ENCODE assay signal across 31 cellular contexts in genomic region chr6:106431405-106431804, GRCh38.
"Had no signal": no experiment of that assay in that cellular context is flagged by ENCODE, and none has a peak within 500 bp of the region (broad histone marks: within the 10 kb centered on the region; RNA-seq: fewer than 3 reads in every experiment).

No MANE protein-coding gene starts in this region.

- H3K4me1 Mint-ChIP-seq: activated CD4-positive, alpha-beta T cell treated with anti-CD3 and anti-CD28 coated beads for 36 hours; activated CD4-positive, alpha-beta T cell treated with anti-CD3 and anti-CD28 coated beads, Interleukin-2, amount 10 ng/mL, durations not matched to agents 24 days and 14 days; activated CD8-positive, alpha-beta memory T cell treated with anti-CD3 and anti-CD28 coated beads, Interleukin-2, amount 10 ng/mL, durations not matched to agents 7 days and 5 days; activated naive CD4-positive, alpha-beta T cell treated with anti-CD3 and anti-CD28 coated beads, Interleukin-2, amount 10 ng/mL, durations not matched to agents 7 days and 5 days; activated naive CD8-positive, alpha-beta T cell treated with anti-CD3 and anti-CD28 coated beads, Interleukin-2, amount 10 ng/mL, durations not matched to agents 7 days and 5 days; central memory CD8-positive, alpha-beta T cell; T-helper 17 cell had no signal

- FAIRE-seq: bronchial epithelial cell had no signal

- H3K4me1 ChIP-seq: ascending aorta, gastroesophageal sphincter, heart right ventricle had no signal

- ATAC-seq: activated CD4-positive, alpha-beta T cell treated with anti-CD3 and anti-CD28 coated beads for 36 hours; activated CD8-positive, alpha-beta memory T cell treated with anti-CD3 and anti-CD28 coated beads, Interleukin-2, amount 10 ng/mL, durations not matched to agents 7 days and 5 days; activated CD8-positive, alpha-beta T cell treated with anti-CD3 and anti-CD28 coated beads, Interleukin-2, amount 10 ng/mL, durations not matched to agents 7 days and 5 days; activated naive CD4-positive, alpha-beta T cell treated with anti-CD3 and anti-CD28 coated beads, Interleukin-2, amount 50 U/mL, for 72 hours; activated T-cell treated with anti-CD3 and anti-CD28 coated beads, Interleukin-2, amount 50 U/mL, for 72 hours; effector memory CD8-positive, alpha-beta T cell; gastroesophageal sphincter; heart right ventricle; T-helper 17 cell had no signal

- H3K27ac Mint-ChIP-seq: activated CD4-positive, alpha-beta memory T cell treated with anti-CD3 and anti-CD28 coated beads for 36 hours; activated CD4-positive, alpha-beta T cell treated with anti-CD3 and anti-CD28 coated beads for 36 hours; activated CD4-positive, alpha-beta T cell treated with anti-CD3 and anti-CD28 coated beads, Interleukin-2, amount 10 ng/mL, durations not matched to agents 24 days and 14 days; activated CD8-positive, alpha-beta memory T cell treated with anti-CD3 and anti-CD28 coated beads, Interleukin-2, amount 10 ng/mL, durations not matched to agents 7 days and 5 days; activated CD8-positive, alpha-beta T cell treated with anti-CD3 and anti-CD28 coated beads, Interleukin-2, amount 10 ng/mL, durations not matched to agents 7 days and 5 days; activated naive CD4-positive, alpha-beta T cell treated with anti-CD3 and anti-CD28 coated beads, Interleukin-2, amount 10 ng/mL, durations not matched to agents 7 days and 5 days; activated naive CD4-positive, alpha-beta T cell treated with anti-CD3 and anti-CD28 coated beads, Interleukin-2, amount 50 U/mL, for 72 hours; activated naive CD8-positive, alpha-beta T cell treated with anti-CD3 and anti-CD28 coated beads, Interleukin-2, amount 10 ng/mL, durations not matched to agents 7 days and 5 days; activated T-cell treated with anti-CD3 and anti-CD28 coated beads, Interleukin-2, amount 50 U/mL, for 24 hours; activated T-cell treated with anti-CD3 and anti-CD28 coated beads, Interleukin-2, amount 50 U/mL, for 72 hours; effector memory CD8-positive, alpha-beta T cell; T-helper 17 cell; T-helper 2 cell treated with Interferon-gamma antibody and Interleukin-4, amounts not matched to agents 5 μg/mL and 100 μg/mL, for 36 hours had no signal

- H3K9me3 Mint-ChIP-seq: activated CD4-positive, alpha-beta memory T cell treated with anti-CD3 and anti-CD28 coated beads for 36 hours; activated CD4-positive, alpha-beta T cell treated with anti-CD3 and anti-CD28 coated beads, Interleukin-2, amount 10 ng/mL, durations not matched to agents 24 days and 14 days; activated naive CD4-positive, alpha-beta T cell treated with anti-CD3 and anti-CD28 coated beads, Interleukin-2, amount 10 ng/mL, durations not matched to agents 7 days and 5 days; activated naive CD4-positive, alpha-beta T cell treated with anti-CD3 and anti-CD28 coated beads, Interleukin-2, amount 50 U/mL, for 72 hours; activated naive CD8-positive, alpha-beta T cell treated with anti-CD3 and anti-CD28 coated beads, Interleukin-2, amount 10 ng/mL, durations not matched to agents 7 days and 5 days; activated T-cell treated with anti-CD3 and anti-CD28 coated beads, Interleukin-2, amount 50 U/mL, for 24 hours; activated T-cell treated with anti-CD3 and anti-CD28 coated beads, Interleukin-2, amount 50 U/mL, for 72 hours; central memory CD8-positive, alpha-beta T cell; effector memory CD8-positive, alpha-beta T cell; T-helper 2 cell treated with Interferon-gamma antibody and Interleukin-4, amounts not matched to agents 5 μg/mL and 100 μg/mL, for 36 hours had no signal

- H3K4me2 ChIP-seq: hepatocyte had no signal

- H3K36me3 Mint-ChIP-seq: activated CD4-positive, alpha-beta memory T cell treated with anti-CD3 and anti-CD28 coated beads for 36 hours; activated CD8-positive, alpha-beta memory T cell treated with anti-CD3 and anti-CD28 coated beads, Interleukin-2, amount 10 ng/mL, durations not matched to agents 7 days and 5 days; activated naive CD4-positive, alpha-beta T cell treated with anti-CD3 and anti-CD28 coated beads, Interleukin-2, amount 10 ng/mL, durations not matched to agents 7 days and 5 days; activated naive CD4-positive, alpha-beta T cell treated with anti-CD3 and anti-CD28 coated beads, Interleukin-2, amount 50 U/mL, for 72 hours; activated naive CD8-positive, alpha-beta T cell treated with anti-CD3 and anti-CD28 coated beads, Interleukin-2, amount 10 ng/mL, durations not matched to agents 7 days and 5 days had no signal

- H3K27me3 Mint-ChIP-seq: activated CD4-positive, alpha-beta T cell treated with anti-CD3 and anti-CD28 coated beads for 36 hours; activated T-cell treated with anti-CD3 and anti-CD28 coated beads, Interleukin-2, amount 50 U/mL, for 24 hours had no signal

- H3K4me3 ChIP-seq: ascending aorta, esophagus squamous epithelium, gastroesophageal sphincter, heart right ventricle, hepatocyte had no signal

- H3K27me3 ChIP-seq: ascending aorta, brain microvascular endothelial cell, esophagus squamous epithelium, hepatocyte had no signal

- H3K27ac ChIP-seq: ascending aorta, brain microvascular endothelial cell, esophagus squamous epithelium, gastroesophageal sphincter, heart right ventricle had no signal

- H2AFZ ChIP-seq: hepatocyte had no signal

- H3K79me2 ChIP-seq: hepatocyte had no signal

- DNase-seq: activated CD4-positive, alpha-beta memory T cell treated with anti-CD3 and anti-CD28 coated beads for 36 hours; activated CD4-positive, alpha-beta T cell treated with anti-CD3 and anti-CD28 coated beads for 36 hours; activated CD4-positive, alpha-beta T cell treated with anti-CD3 and anti-CD28 coated beads, Interleukin-2, amount 10 ng/mL, durations not matched to agents 24 days and 14 days; activated CD4-positive, CD25-positive, alpha-beta regulatory T cell; activated CD4-positive, CD25-positive, alpha-beta regulatory T cell treated with anti-CD3 and anti-CD28 coated beads, Interleukin-2, amount 50 U/mL, for 72 hours; activated CD8-positive, alpha-beta memory T cell treated with anti-CD3 and anti-CD28 coated beads, Interleukin-2, amount 10 ng/mL, durations not matched to agents 7 days and 5 days; activated CD8-positive, alpha-beta memory T cell treated with anti-CD3 and anti-CD28 coated beads, Interleukin-2, amount 50 U/mL, for 4 hours; activated CD8-positive, alpha-beta T cell treated with anti-CD3 and anti-CD28 coated beads, Interleukin-2, amount 10 ng/mL, durations not matched to agents 7 days and 5 days; activated gamma-delta T cell; activated naive CD4-positive, alpha-beta T cell; activated naive CD4-positive, alpha-beta T cell treated with anti-CD3 and anti-CD28 coated beads, Interleukin-2, amount 10 ng/mL, durations not matched to agents 7 days and 5 days; activated naive CD8-positive, alpha-beta T cell treated with anti-CD3 and anti-CD28 coated beads, Interleukin-2, amount 10 ng/mL, durations not matched to agents 7 days and 5 days; activated T-cell treated with anti-CD3 and anti-CD28 coated beads, Interleukin-2, amount 50 U/mL, for 24 hours; activated T-cell treated with anti-CD3 and anti-CD28 coated beads, Interleukin-2, amount 50 U/mL, for 72 hours; brain microvascular endothelial cell; cortex of kidney; dermis blood vessel endothelial cell; effector CD4-positive, alpha-beta T cell; effector memory CD8-positive, alpha-beta T cell; esophagus squamous epithelium; foreskin melanocyte; heart right ventricle; T-helper 17 cell; T1000 had no signal

- H3K9me3 ChIP-seq: ascending aorta, esophagus squamous epithelium, gastroesophageal sphincter, heart right ventricle had no signal

- H3K4me3 Mint-ChIP-seq: activated CD4-positive, alpha-beta memory T cell treated with anti-CD3 and anti-CD28 coated beads for 36 hours; activated CD4-positive, alpha-beta T cell treated with anti-CD3 and anti-CD28 coated beads for 36 hours; activated CD4-positive, alpha-beta T cell treated with anti-CD3 and anti-CD28 coated beads, Interleukin-2, amount 10 ng/mL, durations not matched to agents 24 days and 14 days; activated CD8-positive, alpha-beta memory T cell treated with anti-CD3 and anti-CD28 coated beads, Interleukin-2, amount 10 ng/mL, durations not matched to agents 7 days and 5 days; activated CD8-positive, alpha-beta T cell treated with anti-CD3 and anti-CD28 coated beads, Interleukin-2, amount 10 ng/mL, durations not matched to agents 7 days and 5 days; activated naive CD4-positive, alpha-beta T cell treated with anti-CD3 and anti-CD28 coated beads, Interleukin-2, amount 10 ng/mL, durations not matched to agents 7 days and 5 days; activated naive CD8-positive, alpha-beta T cell treated with anti-CD3 and anti-CD28 coated beads, Interleukin-2, amount 10 ng/mL, durations not matched to agents 7 days and 5 days; activated T-cell treated with anti-CD3 and anti-CD28 coated beads, Interleukin-2, amount 50 U/mL, for 24 hours; activated T-cell treated with anti-CD3 and anti-CD28 coated beads, Interleukin-2, amount 50 U/mL, for 72 hours; central memory CD8-positive, alpha-beta T cell; effector memory CD8-positive, alpha-beta T cell; T-helper 17 cell; T-helper 2 cell treated with Interferon-gamma antibody and Interleukin-4, amounts not matched to agents 5 μg/mL and 100 μg/mL, for 36 hours had no signal

- H3K36me3 ChIP-seq: ascending aorta, brain microvascular endothelial cell, gastroesophageal sphincter, heart right ventricle had no signal
